1 cellular context compared by ENCODE assay signal in the genomic region with DNA sequence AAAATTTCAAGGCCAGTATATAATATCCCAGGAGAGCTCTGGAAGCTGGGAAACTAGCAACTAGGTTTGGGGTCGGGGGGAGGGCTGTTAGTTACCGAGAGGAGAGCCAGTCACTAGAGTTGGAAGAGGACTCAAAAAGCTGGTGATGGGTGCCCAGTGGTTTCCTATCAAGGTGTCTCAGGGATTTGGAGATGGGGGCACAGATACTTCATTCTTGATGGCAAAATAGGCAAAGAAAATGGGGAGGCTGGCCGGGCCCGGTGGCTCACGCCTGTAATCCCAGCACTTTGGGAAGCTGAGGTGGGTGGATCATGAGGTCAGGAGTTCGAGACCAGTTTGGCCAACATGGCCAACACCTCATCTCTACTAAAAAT.
TF ChIP-seq lines count a peak whose summit lies in the region.

No MANE protein-coding gene starts in this region.

TF ChIP-seq in GM23338, 12 proteins besides CTCF, POLR2A, EP300 and RAD21 (continued from another document):
- TF ChIP-seq, protein P1, sequence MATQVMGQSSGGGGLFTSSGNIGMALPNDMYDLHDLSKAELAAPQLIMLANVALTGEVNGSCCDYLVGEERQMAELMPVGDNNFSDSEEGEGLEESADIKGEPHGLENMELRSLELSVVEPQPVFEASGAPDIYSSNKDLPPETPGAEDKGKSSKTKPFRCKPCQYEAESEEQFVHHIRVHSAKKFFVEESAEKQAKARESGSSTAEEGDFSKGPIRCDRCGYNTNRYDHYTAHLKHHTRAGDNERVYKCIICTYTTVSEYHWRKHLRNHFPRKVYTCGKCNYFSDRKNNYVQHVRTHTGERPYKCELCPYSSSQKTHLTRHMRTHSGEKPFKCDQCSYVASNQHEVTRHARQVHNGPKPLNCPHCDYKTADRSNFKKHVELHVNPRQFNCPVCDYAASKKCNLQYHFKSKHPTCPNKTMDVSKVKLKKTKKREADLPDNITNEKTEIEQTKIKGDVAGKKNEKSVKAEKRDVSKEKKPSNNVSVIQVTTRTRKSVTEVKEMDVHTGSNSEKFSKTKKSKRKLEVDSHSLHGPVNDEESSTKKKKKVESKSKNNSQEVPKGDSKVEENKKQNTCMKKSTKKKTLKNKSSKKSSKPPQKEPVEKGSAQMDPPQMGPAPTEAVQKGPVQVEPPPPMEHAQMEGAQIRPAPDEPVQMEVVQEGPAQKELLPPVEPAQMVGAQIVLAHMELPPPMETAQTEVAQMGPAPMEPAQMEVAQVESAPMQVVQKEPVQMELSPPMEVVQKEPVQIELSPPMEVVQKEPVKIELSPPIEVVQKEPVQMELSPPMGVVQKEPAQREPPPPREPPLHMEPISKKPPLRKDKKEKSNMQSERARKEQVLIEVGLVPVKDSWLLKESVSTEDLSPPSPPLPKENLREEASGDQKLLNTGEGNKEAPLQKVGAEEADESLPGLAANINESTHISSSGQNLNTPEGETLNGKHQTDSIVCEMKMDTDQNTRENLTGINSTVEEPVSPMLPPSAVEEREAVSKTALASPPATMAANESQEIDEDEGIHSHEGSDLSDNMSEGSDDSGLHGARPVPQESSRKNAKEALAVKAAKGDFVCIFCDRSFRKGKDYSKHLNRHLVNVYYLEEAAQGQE (IDR thresholded peaks at IDR 0.05; ENCODE audit: unreplicated experiment), result no peak
- no peak for TF ChIP-seq CREB1 (CRISPR knock-in tag; IDR thresholded peaks at IDR 0.05; ENCODE audit: low read depth)
- TF ChIP-seq POLR2AphosphoS5 (IDR thresholded peaks at IDR 0.05; ENCODE audit: low read depth), result no peak
